Comparison of ENCODE assay signal across 8 cellular contexts in the genomic region with DNA sequence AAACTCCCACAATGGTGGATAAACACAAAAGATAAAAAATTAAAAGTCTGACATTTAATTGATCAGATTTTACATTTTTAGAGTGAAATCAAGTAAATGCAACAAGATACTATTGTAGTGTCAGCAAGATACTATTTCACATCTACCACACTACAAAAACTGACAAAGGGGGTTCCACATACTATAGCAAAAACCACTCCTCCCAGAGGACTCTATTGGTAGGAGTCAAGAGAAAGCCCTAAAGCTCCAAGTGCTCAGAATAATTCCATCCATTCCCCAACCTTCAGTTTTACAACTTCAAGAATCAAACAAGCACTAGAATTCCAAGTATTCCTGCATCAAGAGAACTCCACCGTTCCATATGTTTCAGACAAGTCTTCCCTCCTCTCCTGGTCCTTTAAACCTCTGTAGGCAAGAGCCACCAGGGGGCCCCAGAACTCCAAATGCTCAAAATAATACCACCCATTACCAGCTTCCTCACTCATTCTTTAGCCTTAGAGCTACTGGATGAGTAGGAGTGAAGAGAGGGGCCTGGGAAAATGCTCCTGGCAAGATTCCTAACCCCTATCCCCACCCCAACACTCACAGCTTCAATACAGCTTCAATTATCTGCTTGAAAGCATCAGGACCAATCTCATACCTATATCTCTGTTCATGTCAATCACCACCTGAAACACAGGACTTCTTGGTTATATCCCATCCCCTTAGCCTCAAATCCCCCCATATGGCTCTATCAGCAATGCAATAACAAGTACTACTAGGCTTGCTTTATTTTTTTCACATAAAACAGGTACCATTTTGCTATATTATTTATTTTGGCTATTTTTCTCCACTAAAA. TPM values are rescaled to one million over a fixed set of nuclear protein-coding genes. Genes with fewer than 3 reads are reported as not detected.
DNase-seq lines count a peak whose midpoint lies in the region; ATAC-seq and TF ChIP-seq lines count a peak whose summit lies in the region.

No MANE protein-coding gene starts in this region.

- TF ChIP-seq CTCF in colonic mucosa (IDR thresholded peaks at IDR 0.05) = peak; percentile 65
- peak in 5 of 6 experiments; percentile 27 to 64 (median 50) for TF ChIP-seq CTCF in thyroid gland (IDR thresholded peaks at IDR 0.05)

- intact Hi-C loops in colonic mucosa (cut with DNase I) = loop anchor here (5.0 kb wide), 1 partner anchor 310 kb away; no protein-coding TSS in a partner anchor
- intact Hi-C loops in thyroid gland (cut with DNase I) = no loop called here

- DNase-seq in DMS114 treated with DMSO at 0.1 percent for 48 hours (lab: John Stamatoyannopoulos, UW; ENCODE audit: unreplicated experiment) (peak; percentile 64), NCI-H1048 (lab: John Stamatoyannopoulos, UW) (peak; percentile 9), UCSD-AML1 (lab: John Stamatoyannopoulos, UW; ENCODE audit: unreplicated experiment) (peak; percentile 53), colonic mucosa (peak; percentile 47), lung microvascular endothelial cell (ENCODE audit: low read depth in 2 of 2) (peak; percentile 61 to 67), thyroid gland (peak; percentile 55 to 59), putamen (ENCODE audit: low spot score) (no peak)

- ATAC-seq in GM21717 (IDR thresholded peaks at IDR 0.05; ENCODE audit: unreplicated experiment) = peak; percentile 53

- H3K36me3 ChIP-seq in colonic mucosa (no peaks in the 10 kb centered on the region), thyroid gland (peaks cover 7 to 21% of the 10 kb centered on the region in 2 donors)

- H3K4me1 ChIP-seq in colonic mucosa (no peaks in the 10 kb centered on the region), thyroid gland (peaks cover 11 to 15% of the 10 kb centered on the region in 2 donors)

- no peak overlapping the region for H3K4me3 ChIP-seq in colonic mucosa
- H3K4me3 ChIP-seq in thyroid gland (replicated peaks in 1 of 3) = no peak overlapping the region

- 21 to 24% methylated on average over 1 of the region's 1 CpG for WGBS in thyroid gland, 2 donors

- H3K9me3 ChIP-seq in colonic mucosa (no peaks in the 10 kb centered on the region), thyroid gland (no peaks in the 10 kb centered on the region)

- H3K9ac ChIP-seq in colonic mucosa (ENCODE audit: low read depth in 2 of 2, low read length in 2 of 2) = no peak overlapping the region

- H3K27me3 ChIP-seq in colonic mucosa = no peaks in the 10 kb centered on the region
- no peaks in the 10 kb centered on the region for H3K27me3 ChIP-seq in thyroid gland

- TF ChIP-seq POLR2A in thyroid gland (IDR thresholded peaks at IDR 0.05) = no peak

- no peak overlapping the region for H3K27ac ChIP-seq in colonic mucosa
- no peak overlapping the region for H3K27ac ChIP-seq in thyroid gland

RNA-seq across cellular contexts. Expression of gene TOR1AIP2, which starts 9.9 kb away (rescaled TPM):
- total RNA-seq in colonic mucosa (10 to 100 TPM; 66.8 to 76.9 TPM), lung microvascular endothelial cell (50.8 and 87.1 TPM in 2 replicates), thyroid gland (100 to 1,000 TPM in 2 of 4 donors, 10 to 100 TPM in 2; 70.1 to 115 (median 86.9) TPM)

RNA-seq across cellular contexts. Expression of gene TOR1AIP1, which starts 14.4 kb away (rescaled TPM):
- 10 to 100 TPM; 19.3 to 29.7 TPM for total RNA-seq in colonic mucosa
- total RNA-seq in lung microvascular endothelial cell = 14.4 and 22.6 TPM in 2 replicates
- total RNA-seq in thyroid gland = 100 to 1,000 TPM in 3 of 4 donors, 10 to 100 TPM in 1; 91.1 to 116 (median 104) TPM
